ENCODE assay signal across 9 cellular contexts in the genomic region with DNA sequence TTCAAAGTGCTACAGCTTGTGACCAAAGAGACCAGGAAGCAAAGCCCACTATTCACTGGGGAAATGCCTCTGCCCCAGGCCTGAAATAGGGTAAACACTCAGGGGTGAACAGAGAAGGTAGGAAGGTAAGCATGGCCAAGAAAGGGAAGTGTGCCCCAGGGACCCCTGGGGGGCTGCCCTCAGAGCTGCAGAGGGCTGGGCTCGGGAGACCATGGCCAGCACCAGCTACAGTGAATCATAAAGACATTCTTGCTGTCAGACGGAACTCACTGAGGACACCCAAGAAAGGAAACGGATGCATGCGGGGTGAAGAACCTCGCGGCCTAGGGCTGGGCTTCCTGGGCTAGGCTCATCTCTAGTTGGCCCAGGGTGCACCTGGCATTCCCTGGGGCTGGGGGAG. TPM values are rescaled to one million over a fixed set of nuclear protein-coding genes. Genes with fewer than 3 reads are reported as not detected.
DNase-seq lines count a peak whose midpoint lies in the region; ATAC-seq and TF ChIP-seq lines count a peak whose summit lies in the region.
"Had no signal": no experiment of that assay in that cellular context is flagged by ENCODE, and none has a peak within 500 bp of the region (broad histone marks: within the 10 kb centered on the region; RNA-seq: fewer than 3 reads in every experiment).

No MANE protein-coding gene starts in this region.

- H3K27me3 ChIP-seq in ascending aorta (no peaks in the 10 kb centered on the region), right lobe of liver (no peaks in the 10 kb centered on the region)

- no peaks in the 10 kb centered on the region for H3K9me3 ChIP-seq in ascending aorta
- no peaks in the 10 kb centered on the region for H3K9me3 ChIP-seq in right lobe of liver

- peaks cover 40% of the 10 kb centered on the region for H3K36me3 Mint-ChIP-seq in HFFc6 (ENCODE audit: low read depth)
- peaks cover 70 to 79% of the 10 kb centered on the region in 2 donors for H3K36me3 Mint-ChIP-seq in stimulated activated naive B cell treated with anti-CD40 and anti-IgM and Interleukin-4, amounts not matched to agents 10 μg/mL and 1 μg/mL and 100 μg/mL, for 72 hours

- peaks cover 26 to 59% of the 10 kb centered on the region in 2 donors for H3K36me3 ChIP-seq in ascending aorta
- H3K36me3 ChIP-seq in right lobe of liver, result no peaks in the 10 kb centered on the region

- TF ChIP-seq POLR2A in right lobe of liver (IDR thresholded peaks at IDR 0.05), result no peak

- ATAC-seq in right lobe of liver (peak in 3 of 4 donors; percentile 2 to 12 (median 4)), HG02678 (IDR thresholded peaks at IDR 0.05; ENCODE audit: unreplicated experiment) (no peak)
- ATAC-seq in stimulated activated naive B cell treated with anti-CD40 and anti-IgM and Interleukin-4, amounts not matched to agents 10 μg/mL and 1 μg/mL and 100 μg/mL, for 72 hours (replicated peaks), result peak; percentile 79 to 85

- no peaks in the 10 kb centered on the region; the same call in 1 of the 2 replicates for H3K9me3 Mint-ChIP-seq in HFFc6
- H3K9me3 Mint-ChIP-seq in stimulated activated naive B cell treated with anti-CD40 and anti-IgM and Interleukin-4, amounts not matched to agents 10 μg/mL and 1 μg/mL and 100 μg/mL, for 72 hours, result no peaks in the 10 kb centered on the region

- no CpG with 5 or more reads among the region's 6 CpGs for WGBS in right lobe of liver (ENCODE audit: insufficient coverage, low coverage, low lambda C conversion rate, missing lambda C conversion rate)

- peaks cover 53% of the 10 kb centered on the region for H3K27me3 Mint-ChIP-seq in HFFc6 (ENCODE audit: insufficient read depth)
- H3K27me3 Mint-ChIP-seq in stimulated activated naive B cell treated with anti-CD40 and anti-IgM and Interleukin-4, amounts not matched to agents 10 μg/mL and 1 μg/mL and 100 μg/mL, for 72 hours, result peaks cover 8 to 10% of the 10 kb centered on the region in 2 donors

- peak overlapping the region; percentile 41 to 51 for H3K27ac ChIP-seq in ascending aorta
- H3K27ac ChIP-seq in right lobe of liver, result peak overlapping the region; percentile 36 to 65 (median 40)

- peak overlapping the region; percentile 27 for H3K4me3 Mint-ChIP-seq in HFFc6
- H3K4me3 Mint-ChIP-seq in stimulated activated naive B cell treated with anti-CD40 and anti-IgM and Interleukin-4, amounts not matched to agents 10 μg/mL and 1 μg/mL and 100 μg/mL, for 72 hours, result peak overlapping the region; percentile 10 to 40

- peak overlapping the region; percentile 95 for H3K27ac Mint-ChIP-seq in HFFc6
- H3K27ac Mint-ChIP-seq in stimulated activated naive B cell treated with anti-CD40 and anti-IgM and Interleukin-4, amounts not matched to agents 10 μg/mL and 1 μg/mL and 100 μg/mL, for 72 hours, result peak overlapping the region; percentile 87

- H3K4me3 ChIP-seq in ascending aorta (no peak overlapping the region), right lobe of liver (no peak overlapping the region)

- H3K4me1 ChIP-seq in ascending aorta (peaks cover 0 to 14% of the 10 kb centered on the region in 2 donors), right lobe of liver (peaks cover 0 to 28% (median 3%) of the 10 kb centered on the region in 4 donors)

- peaks cover 100% of the 10 kb centered on the region for H3K4me1 Mint-ChIP-seq in HFFc6 (ENCODE audit: low read depth)
- H3K4me1 Mint-ChIP-seq in stimulated activated naive B cell treated with anti-CD40 and anti-IgM and Interleukin-4, amounts not matched to agents 10 μg/mL and 1 μg/mL and 100 μg/mL, for 72 hours, result peaks cover 46 to 71% of the 10 kb centered on the region in 2 donors

- DNase-seq in HFFc6 (no peak), ascending aorta (ENCODE audit: low spot score in 2 of 2) (no peak), right lobe of liver (no peak), head of caudate nucleus (no peak), retina (no peak)
- no peak for DNase-seq in stimulated activated naive B cell treated with anti-CD40 and anti-IgM and Interleukin-4, amounts not matched to agents 10 μg/mL and 1 μg/mL and 100 μg/mL, for 72 hours
- DNase-seq: GF-D8, left cardiac atrium had no signal

- TF ChIP-seq CTCF in HFFc6 (IDR thresholded peaks at IDR 0.05) (no peak), ascending aorta (IDR thresholded peaks at IDR 0.05) (no peak), right lobe of liver (IDR thresholded peaks at IDR 0.05) (no peak)

- intact Hi-C loops in ascending aorta (cut with DNase I), result no loop called here
- intact Hi-C loops in right lobe of liver (cut with DNase I), result no loop called here
- intact Hi-C loops in head of caudate nucleus (cut with DNase I), result no loop called here

RNA-seq across cellular contexts. Expression of a gene that starts 9.6 kb away (rescaled TPM):
- total RNA-seq in HFFc6 (2021; fragmentation: NEBNext Ultra II Directional; extraction: Animal tissue kit (Norgen Biotek cat#: 25700)), result 10 to 100 TPM; 42.7 to 51.9 (median 48.0) TPM
- total RNA-seq in ascending aorta (131 TPM), right lobe of liver (10 to 100 TPM in 2 of 6 experiments, 1 to 10 TPM in 4; 4.7 to 14.8 (median 6.1) TPM)

RNA-seq across cellular contexts. Expression of a gene that starts 22.7 kb away (rescaled TPM):
- 10 to 100 TPM; 39.5 to 44.3 (median 41.7) TPM for total RNA-seq in HFFc6 (2021; fragmentation: NEBNext Ultra II Directional; extraction: Animal tissue kit (Norgen Biotek cat#: 25700))
- total RNA-seq in ascending aorta (71.3 TPM), right lobe of liver (10 to 100 TPM; 10.3 to 36.2 (median 14.8) TPM)

RNA-seq across cellular contexts. Expression of a gene that starts 34.6 kb away (rescaled TPM):
- 10 to 100 TPM; 65.9 to 81.6 (median 71.8) TPM for total RNA-seq in HFFc6 (2021; fragmentation: NEBNext Ultra II Directional; extraction: Animal tissue kit (Norgen Biotek cat#: 25700))
- total RNA-seq in ascending aorta (125 TPM), right lobe of liver (10 to 100 TPM; 20.0 to 41.1 (median 25.4) TPM)

RNA-seq across cellular contexts. Expression of a gene that starts 39.4 kb away (rescaled TPM):
- total RNA-seq in HFFc6 (2021; fragmentation: NEBNext Ultra II Directional; extraction: Animal tissue kit (Norgen Biotek cat#: 25700)), result under 1 TPM; 0.33 to 0.60 (median 0.39) TPM
- 11.5 TPM for total RNA-seq in ascending aorta
- total RNA-seq in right lobe of liver, result 1 to 10 TPM in 5 of 6 experiments, under 1 TPM in 1; 0.54 to 2.6 (median 1.4) TPM
